In the genomic region with DNA sequence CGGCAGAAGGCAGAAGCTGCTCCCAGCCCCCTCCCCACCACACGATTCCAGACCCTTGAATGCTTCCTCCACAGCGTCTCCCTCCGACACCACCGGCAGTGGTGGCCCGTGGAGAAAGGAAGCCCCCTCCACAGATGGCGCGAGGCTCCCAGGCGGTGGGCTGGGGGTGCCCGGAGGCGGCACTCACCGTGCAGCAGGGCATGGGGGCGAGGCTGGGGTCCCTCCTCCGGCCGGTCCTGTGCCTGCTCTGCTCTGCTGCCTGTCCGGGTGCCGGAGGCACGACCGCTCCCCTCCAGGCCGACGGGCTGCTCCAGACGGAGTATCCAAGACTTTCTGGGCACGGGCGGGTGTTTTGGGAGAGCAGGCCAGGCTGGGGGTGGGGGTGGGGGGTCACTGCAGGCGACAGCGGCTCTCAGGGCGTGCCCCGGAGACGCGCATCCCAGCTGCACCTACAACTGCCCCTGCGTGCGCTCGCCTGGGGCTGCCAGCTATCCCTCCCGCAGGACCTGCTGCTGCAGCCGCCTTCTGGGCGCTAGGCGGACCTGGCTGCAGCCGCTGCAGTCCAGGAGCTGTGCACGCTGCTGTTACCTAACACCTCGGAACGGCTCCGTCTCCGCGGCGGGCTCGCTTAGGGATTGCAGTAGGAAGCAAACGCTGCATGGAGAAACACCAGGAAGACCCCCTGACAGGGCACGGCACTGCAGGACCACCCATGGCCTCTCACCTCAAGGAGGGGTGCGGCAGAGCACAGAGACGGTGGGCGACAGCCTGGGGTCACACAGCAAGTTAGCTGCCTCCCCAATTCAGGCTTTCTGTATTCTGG, we compare ENCODE assay signal across 13 cellular contexts. TPM values are rescaled to one million over a fixed set of nuclear protein-coding genes. Genes with fewer than 3 reads are reported as not detected.
A peak's percentile ranks its signal among the peaks of the same experiment; 100 is the strongest.
DNase-seq lines count a peak whose midpoint lies in the region; ATAC-seq and TF ChIP-seq lines count a peak whose summit lies in the region.
"Had no signal": no experiment of that assay in that cellular context is flagged by ENCODE, and none has a peak within 500 bp of the region (broad histone marks: within the 10 kb centered on the region; RNA-seq: fewer than 3 reads in every experiment).

No MANE protein-coding gene starts in this region.

- H3K9me3 ChIP-seq in adipocyte (ENCODE audit: control insufficient read depth, low read length), result no peaks in the 10 kb centered on the region

- H3K27me3 ChIP-seq in adipocyte (replicated peaks; ENCODE audit: control insufficient read depth, insufficient read depth, low read length) (peaks cover 39% of the 10 kb centered on the region), kidney epithelial cell (ENCODE audit: control insufficient read depth, insufficient read depth, low read length) (peaks cover 57% of the 10 kb centered on the region)

- POLR2A ChIA-PET in HEK293T (lab: Yijun Ruan, JAX), result no interaction called here

- H3K4me3 ChIP-seq in adipocyte (ENCODE audit: low read length) (no peak overlapping the region), kidney epithelial cell (ENCODE audit: low read depth, low read length) (no peak overlapping the region)

- ATAC-seq in GM19463 (IDR thresholded peaks at IDR 0.05; ENCODE audit: unreplicated experiment) (no peak), GM18517 (IDR thresholded peaks at IDR 0.05; ENCODE audit: unreplicated experiment) (no peak), HG03439 (IDR thresholded peaks at IDR 0.05; ENCODE audit: unreplicated experiment) (no peak)

- H3K36me3 ChIP-seq in adipocyte (ENCODE audit: control insufficient read depth, insufficient read depth, low read length, severe bottlenecking), result no peaks in the 10 kb centered on the region
- H3K36me3 ChIP-seq in kidney epithelial cell (ENCODE audit: control insufficient read depth, insufficient read depth, low read length), result no peaks in the 10 kb centered on the region

- H3K9ac ChIP-seq in adipocyte (ENCODE audit: low read length), result no peak overlapping the region

- CTCF ChIA-PET in HEK293T (lab: Yijun Ruan, JAX), result interaction anchor here (1.0 kb wide), 1 partner anchor 8 kb away, joined by 3 read pairs; no protein-coding TSS in a partner anchor

- no peaks in the 10 kb centered on the region for H3K4me1 ChIP-seq in adipocyte (ENCODE audit: control insufficient read depth, insufficient read depth, low read length)

- DNase-seq in AG08396 (ENCODE audit: low spot score) (peak; percentile 33), HEK293T (ENCODE audit: extremely low spot score) (peak; percentile 34), adipocyte (ENCODE audit: low read depth) (peak; percentile 3), kidney epithelial cell (ENCODE audit: low read depth) (no peak), NCI-H2029 treated with DMSO at 0.1 percent for 48 hours (lab: John Stamatoyannopoulos, UW) (no peak)
- DNase-seq: activated CD4-positive, alpha-beta T cell treated with anti-CD3 and anti-CD28 coated beads, Interleukin-2, amount 10 ng/mL, durations not matched to agents 7 days and 5 days; naive B cell had no signal

- peak; percentile 4 for TF ChIP-seq CTCF in kidney epithelial cell (IDR thresholded peaks at IDR 0.05; ENCODE audit: insufficient read depth, low read length, poor library complexity, severe bottlenecking)

TF ChIP-seq in HEK293T, 16 proteins besides CTCF, POLR2A, EP300 and RAD21:
- TF ChIP-seq ARNT (IDR thresholded peaks at IDR 0.05) (no peak), HDGF (IDR thresholded peaks at IDR 0.05; ENCODE audit: borderline replicate concordance) (no peak), SUZ12 (IDR thresholded peaks at IDR 0.05) (no peak), LEF1 (IDR thresholded peaks at IDR 0.05; ENCODE audit: borderline replicate concordance) (no peak), TARDBP (IDR thresholded peaks at IDR 0.05) (no peak), L3MBTL2 (conservative IDR thresholded peaks at IDR 0.05) (no peak)
- TF ChIP-seq, protein P1, sequence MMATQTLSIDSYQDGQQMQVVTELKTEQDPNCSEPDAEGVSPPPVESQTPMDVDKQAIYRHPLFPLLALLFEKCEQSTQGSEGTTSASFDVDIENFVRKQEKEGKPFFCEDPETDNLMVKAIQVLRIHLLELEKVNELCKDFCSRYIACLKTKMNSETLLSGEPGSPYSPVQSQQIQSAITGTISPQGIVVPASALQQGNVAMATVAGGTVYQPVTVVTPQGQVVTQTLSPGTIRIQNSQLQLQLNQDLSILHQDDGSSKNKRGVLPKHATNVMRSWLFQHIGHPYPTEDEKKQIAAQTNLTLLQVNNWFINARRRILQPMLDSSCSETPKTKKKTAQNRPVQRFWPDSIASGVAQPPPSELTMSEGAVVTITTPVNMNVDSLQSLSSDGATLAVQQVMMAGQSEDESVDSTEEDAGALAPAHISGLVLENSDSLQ (IDR thresholded peaks at IDR 0.05), result no peak

RNA-seq across cellular contexts. Expression of gene MRGPRG, which starts 15.2 kb away (rescaled TPM):
- not detected in 2 replicates for total RNA-seq in kidney epithelial cell
- total RNA-seq: activated CD4-positive, alpha-beta T cell treated with anti-CD3 and anti-CD28 coated beads, Interleukin-2, amount 10 ng/mL, durations not matched to agents 7 days and 5 days; astrocyte; OCI-LY7; ureter had no signal

RNA-seq across cellular contexts. Expression of gene MRGPRE, which starts 28.8 kb away (rescaled TPM):
- 0.63 and 1.7 TPM in 2 replicates for total RNA-seq in kidney epithelial cell
- total RNA-seq: activated CD4-positive, alpha-beta T cell treated with anti-CD3 and anti-CD28 coated beads, Interleukin-2, amount 10 ng/mL, durations not matched to agents 7 days and 5 days; astrocyte; OCI-LY7 had no signal

RNA-seq across cellular contexts. Expression of gene OSBPL5, which starts 38.3 kb away (rescaled TPM):
- 9.2 and 10.2 TPM in 2 replicates for total RNA-seq in kidney epithelial cell

Comparison
In these comparisons a context has a peak if more than half of its experiments do, and no peak if none do; other contexts are left out.
1. DNase-seq: peak in AG08396 (single experiment), HEK293T (single experiment) and adipocyte (single experiment); none in kidney epithelial cell (single experiment) and NCI-H2029 treated with DMSO at 0.1 percent for 48 hours (single experiment).